1 cellular context compared by ENCODE assay signal in the genomic region with DNA sequence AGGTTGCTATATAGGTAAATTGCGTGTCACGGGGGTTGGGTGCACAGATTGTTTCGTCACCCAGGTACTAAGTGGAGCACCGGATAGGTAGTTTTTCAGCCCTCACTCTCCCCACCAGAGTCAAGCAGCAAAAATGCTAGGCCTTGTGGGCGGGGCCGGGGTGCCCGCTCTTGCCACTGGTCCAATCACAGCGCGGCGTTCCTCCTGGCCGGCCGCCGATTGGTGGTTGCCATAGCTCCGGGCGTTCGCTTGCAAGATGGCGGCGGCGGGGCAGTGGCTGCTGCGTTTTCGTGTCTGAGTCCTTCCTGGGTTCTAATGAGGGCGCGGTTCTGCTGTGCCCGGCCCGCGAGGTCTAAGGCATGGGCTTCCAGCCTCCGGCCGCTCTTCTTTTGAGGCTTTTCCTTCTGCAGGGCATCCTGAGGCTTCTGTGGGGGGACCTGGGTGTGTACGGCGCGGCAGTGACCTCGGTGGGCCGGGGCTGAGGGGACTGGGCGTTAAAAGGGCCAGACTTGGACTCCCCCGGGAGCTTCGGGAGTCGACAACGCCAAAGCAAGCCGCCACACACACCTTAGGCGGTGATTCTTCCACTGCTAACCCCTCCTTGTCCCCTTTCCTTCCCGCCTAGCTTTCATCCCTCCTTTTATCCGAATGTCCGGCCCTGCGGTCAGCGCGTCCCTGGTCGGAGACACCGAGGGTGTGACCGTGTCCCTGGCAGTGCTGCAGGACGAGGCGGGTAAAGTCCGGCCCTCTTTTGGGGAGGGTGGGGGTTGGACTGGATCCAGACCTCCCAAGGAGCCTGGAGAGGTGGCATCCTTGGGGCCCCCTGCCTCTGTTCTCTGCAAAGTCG.
A peak's percentile ranks its signal among the peaks of the same experiment; 100 is the strongest.
TF ChIP-seq lines count a peak whose summit lies in the region.

A gene (plus strand): TSS at position 232 of the 847 bp plus-strand sequence. CDS start 128 bp downstream, at position 360.

TF ChIP-seq in HepG2, 621 proteins besides CTCF, POLR2A, EP300 and RAD21 (continued from another document):
- TF ChIP-seq ZFX (CRISPR knock-in tag; IDR thresholded peaks at IDR 0.05; ENCODE audit: low read depth) (peak; percentile 96), YEATS2 (CRISPR knock-in tag; IDR thresholded peaks at IDR 0.05; ENCODE audit: borderline replicate concordance) (peak; percentile 71; the same call in 1 of the 2 replicates), TAF1 (CRISPR knock-in tag; IDR thresholded peaks at IDR 0.05) (peak; percentile 43; the same call in 1 of the 2 replicates), ZNF577 (CRISPR knock-in tag; IDR thresholded peaks at IDR 0.05; ENCODE audit: borderline replicate concordance, low read depth) (no peak), SIX4 (CRISPR knock-in tag; IDR thresholded peaks at IDR 0.05) (no peak), ZSCAN31 (CRISPR knock-in tag; IDR thresholded peaks at IDR 0.05; ENCODE audit: low read depth) (0 out of 2 replicates have a peak, but pooled peaks have one; percentile 27), POLR2AphosphoS5 (IDR thresholded peaks at IDR 0.05; ENCODE audit: low read depth, low read length) (0 out of 2 replicates have a peak, but pooled peaks have one; percentile 39), PHF20 (CRISPR knock-in tag; IDR thresholded peaks at IDR 0.05) (peak; percentile 39; the same call in 1 of the 2 replicates), KLF12 (CRISPR knock-in tag; IDR thresholded peaks at IDR 0.05; ENCODE audit: borderline replicate concordance) (peak; percentile 51; the same call in 1 of the 2 replicates), ZNF256 (CRISPR knock-in tag; conservative IDR thresholded peaks at IDR 0.05) (0 out of 2 replicates have a peak, but pooled peaks have one; percentile 33), U2AF2 (IDR thresholded peaks at IDR 0.05; ENCODE audit: low read depth, low read length) (peak; percentile 96), RFX5 (IDR thresholded peaks at IDR 0.05; ENCODE audit: low read depth, low read length) (0 out of 2 replicates have a peak, but pooled peaks have one; percentile 48), ASH2L (IDR thresholded peaks at IDR 0.05; ENCODE audit: insufficient read length, low read depth, low read length) (peak; percentile 42), MTF2 (CRISPR knock-in tag; IDR thresholded peaks at IDR 0.05; ENCODE audit: borderline replicate concordance) (no peak), IRX3 (CRISPR knock-in tag; IDR thresholded peaks at IDR 0.05; ENCODE audit: borderline replicate concordance, low read depth) (no peak), ZNF713 (CRISPR knock-in tag; IDR thresholded peaks at IDR 0.05) (no peak), TBX2 (CRISPR knock-in tag; IDR thresholded peaks at IDR 0.05; ENCODE audit: borderline replicate concordance) (peak; percentile 30; the same call in 1 of the 2 replicates), HOXA5 (CRISPR knock-in tag; IDR thresholded peaks at IDR 0.05) (peak; percentile 20; the same call in 1 of the 2 replicates), NFYC (CRISPR knock-in tag; IDR thresholded peaks at IDR 0.05) (peak; percentile 91), GATAD1 (CRISPR knock-in tag; IDR thresholded peaks at IDR 0.05) (peak; percentile 92), SRY (CRISPR knock-in tag; IDR thresholded peaks at IDR 0.05) (0 out of 2 replicates have a peak, but pooled peaks have one; percentile 61), RNF2 (conservative IDR thresholded peaks at IDR 0.05; ENCODE audit: low read depth) (0 out of 2 replicates have a peak, but pooled peaks have one; percentile 45), PHF8 (CRISPR knock-in tag; IDR thresholded peaks at IDR 0.05) (peak; percentile 72), POGZ (CRISPR knock-in tag; IDR thresholded peaks at IDR 0.05) (peak; percentile 40; the same call in 1 of the 2 replicates), ZSCAN30 (CRISPR knock-in tag; IDR thresholded peaks at IDR 0.05) (no peak)
- TF ChIP-seq, protein P1, sequence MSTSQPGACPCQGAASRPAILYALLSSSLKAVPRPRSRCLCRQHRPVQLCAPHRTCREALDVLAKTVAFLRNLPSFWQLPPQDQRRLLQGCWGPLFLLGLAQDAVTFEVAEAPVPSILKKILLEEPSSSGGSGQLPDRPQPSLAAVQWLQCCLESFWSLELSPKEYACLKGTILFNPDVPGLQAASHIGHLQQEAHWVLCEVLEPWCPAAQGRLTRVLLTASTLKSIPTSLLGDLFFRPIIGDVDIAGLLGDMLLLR (CRISPR knock-in tag; IDR thresholded peaks at IDR 0.05): 0 out of 2 replicates have a peak, but pooled peaks have one; percentile 43
